10 cellular contexts compared by ENCODE assay signal in the genomic region with DNA sequence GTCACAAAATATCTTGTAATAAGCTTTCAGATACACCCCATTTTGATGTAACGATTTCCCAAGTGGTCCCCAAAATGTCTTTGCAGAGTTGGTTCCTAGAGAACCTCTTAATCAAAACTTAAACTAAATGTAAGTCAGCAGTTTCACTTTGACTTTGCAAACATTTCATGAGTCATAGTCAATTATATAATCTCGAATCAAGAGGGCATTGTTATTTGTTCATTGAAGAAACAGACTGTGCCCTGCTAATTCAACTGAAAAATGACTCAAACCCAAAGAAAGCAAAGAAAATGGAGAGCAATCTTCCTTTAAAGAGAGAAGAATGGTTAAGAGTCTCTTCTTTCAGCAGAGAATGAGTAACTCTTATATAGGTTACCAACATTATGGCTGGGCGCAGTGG. TPM values are rescaled to one million over a fixed set of nuclear protein-coding genes. Genes with fewer than 3 reads are reported as not detected.
DNase-seq lines count a peak whose midpoint lies in the region; ATAC-seq and TF ChIP-seq lines count a peak whose summit lies in the region.
"Had no signal": no experiment of that assay in that cellular context is flagged by ENCODE, and none has a peak within 500 bp of the region (broad histone marks: within the 10 kb centered on the region; RNA-seq: fewer than 3 reads in every experiment).

No MANE protein-coding gene starts in this region.

- POLR2A ChIA-PET in A673 (lab: Charles Lee; ENCODE audit: low non-redundant PET) = no interaction called here

- H3K27me3 ChIP-seq in A673 (replicated peaks; ENCODE audit: insufficient read depth, low read depth, low read length, poor library complexity) (no peaks in the 10 kb centered on the region), neural progenitor cell (no peaks in the 10 kb centered on the region)

- H3K4me3 ChIP-seq in A673 (ENCODE audit: low read depth, low read length, poor library complexity, severe bottlenecking) (no peak overlapping the region), neural progenitor cell (no peak overlapping the region)

- H3K9me3 Mint-ChIP-seq in natural killer cell (no peaks in the 10 kb centered on the region), neural progenitor cell (no peaks in the 10 kb centered on the region)
- H3K9me3 Mint-ChIP-seq: activated naive CD4-positive, alpha-beta T cell treated with anti-CD3 and anti-CD28 coated beads, Interleukin-2, amount 50 U/mL, for 24 hours had no signal

- H3K27ac ChIP-seq in A673 (ENCODE audit: low read depth, low read length, poor library complexity, severe bottlenecking) = no peak overlapping the region
- no peak overlapping the region for H3K27ac ChIP-seq in neural progenitor cell

- H3K4me2 ChIP-seq in neural progenitor cell = no peak overlapping the region

- H3K4me3 Mint-ChIP-seq in natural killer cell (no peak overlapping the region), neural progenitor cell (no peak overlapping the region)
- H3K4me3 Mint-ChIP-seq: activated naive CD4-positive, alpha-beta T cell treated with anti-CD3 and anti-CD28 coated beads, Interleukin-2, amount 50 U/mL, for 24 hours had no signal

- intact Hi-C loops in A673 (cut with micrococcal nuclease; ENCODE audit: unreplicated experiment) = no loop called here
- intact Hi-C loops in natural killer cell (cut with micrococcal nuclease) = no loop called here

- H3K27me3 Mint-ChIP-seq in natural killer cell (ENCODE audit: low read depth in 2 of 2) (no peaks in the 10 kb centered on the region), neural progenitor cell (ENCODE audit: insufficient read depth, low read depth) (peaks cover 9% of the 10 kb centered on the region)

- H3K36me3 Mint-ChIP-seq in natural killer cell = no peaks in the 10 kb centered on the region
- no peaks in the 10 kb centered on the region for H3K36me3 Mint-ChIP-seq in neural progenitor cell
- H3K36me3 Mint-ChIP-seq: activated naive CD4-positive, alpha-beta T cell treated with anti-CD3 and anti-CD28 coated beads, Interleukin-2, amount 50 U/mL, for 24 hours had no signal

- TF ChIP-seq CTCF in A673 (conservative IDR thresholded peaks at IDR 0.05; ENCODE audit: low read depth, low read length) (no peak), natural killer cell (IDR thresholded peaks at IDR 0.05) (no peak), neural progenitor cell (IDR thresholded peaks at IDR 0.05) (no peak)

- no peaks in the 10 kb centered on the region for H3K36me3 ChIP-seq in A673 (ENCODE audit: insufficient read depth, low read length, poor library complexity, severe bottlenecking)
- H3K36me3 ChIP-seq in neural progenitor cell = no peaks in the 10 kb centered on the region

- no peaks in the 10 kb centered on the region for H3K79me2 ChIP-seq in neural progenitor cell (ENCODE audit: low read depth)

- H3F3A ChIP-seq in neural progenitor cell (ENCODE audit: low read depth) = no peaks in the 10 kb centered on the region

- peaks cover 8 to 9% of the 10 kb centered on the region in 2 donors for H3K4me1 Mint-ChIP-seq in natural killer cell
- H3K4me1 Mint-ChIP-seq in neural progenitor cell = peaks cover 17% of the 10 kb centered on the region

- H3K4me1 ChIP-seq in A673 (ENCODE audit: insufficient read depth, low read length, poor library complexity, severe bottlenecking) (peaks cover 9% of the 10 kb centered on the region), neural progenitor cell (no peaks in the 10 kb centered on the region)

- H3K9me3 ChIP-seq in A673 (ENCODE audit: low read depth, low read length, poor library complexity, severe bottlenecking) = no peaks in the 10 kb centered on the region
- no peaks in the 10 kb centered on the region for H3K9me3 ChIP-seq in neural progenitor cell (ENCODE audit: low read depth)

- H3K27ac Mint-ChIP-seq in natural killer cell = no peak overlapping the region
- no peak overlapping the region for H3K27ac Mint-ChIP-seq in neural progenitor cell
- H3K27ac Mint-ChIP-seq: activated naive CD4-positive, alpha-beta T cell treated with anti-CD3 and anti-CD28 coated beads, Interleukin-2, amount 50 U/mL, for 24 hours had no signal

- no TSS peak for BruUV-seq in A673 (replicated peaks; lab: Mats Ljungman, UMichigan)

- peak; percentile 27 for DNase-seq in A673 (ENCODE audit: low spot score)
- DNase-seq in M059J (ENCODE audit: low read depth) = peak; percentile 82
- DNase-seq in glomerular endothelial cell (ENCODE audit: extremely low read depth, low read depth, low spot score) = peak; percentile 31
- no peak for DNase-seq in natural killer cell
- no peak for DNase-seq in AG08396 (ENCODE audit: low spot score)
- DNase-seq in neural progenitor cell (ENCODE audit: low spot score) = no peak
- DNase-seq: left cardiac atrium had no signal

- ATAC-seq in GM19463 (IDR thresholded peaks at IDR 0.05; ENCODE audit: unreplicated experiment) (peak; percentile 41), natural killer cell (no peak), GM21825 (IDR thresholded peaks at IDR 0.05; ENCODE audit: unreplicated experiment) (no peak)

- no peak overlapping the region for H2AFZ ChIP-seq in neural progenitor cell (replicated peaks)

- no peaks in the 10 kb centered on the region for H4K20me1 ChIP-seq in neural progenitor cell (ENCODE audit: low read depth)

- H3K9ac ChIP-seq in neural progenitor cell = no peak overlapping the region

- CTCF ChIA-PET in A673 (lab: Charles Lee) = no interaction called here

RNA-seq across cellular contexts. Expression of gene IPCEF1, which starts 58.3 kb away (rescaled TPM):
- total RNA-seq in A673 (2021) (1.4 and 1.6 TPM in 2 replicates), glomerular endothelial cell (0.05 and 1.9 TPM in 2 replicates), natural killer cell (10 to 100 TPM; 31.4 to 53.2 (median 45.5) TPM), neural progenitor cell (ENCODE audit: low replicate concordance) (0.13 and 0.25 TPM in 2 replicates)
- total RNA-seq in M059J (2014; rRNA removed; shearing (Covaris generic)) = 0.32 and 1.6 TPM in 2 replicates

Comparison
In these comparisons a context has a peak if more than half of its experiments do, and no peak if none do; other contexts are left out.
1. DNase-seq: peak in A673 (single experiment), M059J (single experiment) and glomerular endothelial cell (single experiment); none in natural killer cell (single experiment), AG08396 (single experiment) and neural progenitor cell (single experiment).
2. RNA of gene IPCEF1, which starts 58.3 kb away (total RNA-seq): 31.4 to 53.2 TPM in natural killer cell; 0.05 to 1.9 TPM in glomerular endothelial cell, 0.32 to 1.6 TPM in M059J, 1.4 to 1.6 TPM in A673 and 0.13 to 0.25 TPM in neural progenitor cell; every median in the first group is over 10 times any median in the second.